8 cellular contexts compared by ENCODE assay signal in genomic region chr9:136544549-136545064, GRCh38. TPM values are rescaled to one million over a fixed set of nuclear protein-coding genes. Genes with fewer than 3 reads are reported as not detected.
DNase-seq lines count a peak whose midpoint lies in the region; ATAC-seq and TF ChIP-seq lines count a peak whose summit lies in the region.

No MANE protein-coding gene starts in this region.

- H4K20me1 ChIP-seq in fibroblast of lung (ENCODE audit: control insufficient read depth, extremely low read depth, insufficient read depth, low read length) = no peaks in the 10 kb centered on the region

- TF ChIP-seq EP300 in suprapubic skin (IDR thresholded peaks at IDR 0.05) = no peak

- peak overlapping the region; percentile 84 for H3K4me2 ChIP-seq in fibroblast of lung (ENCODE audit: extremely low read depth, insufficient read depth, low read length)

- ATAC-seq in CD4-positive, CD25-positive, alpha-beta regulatory T cell (ENCODE audit: low read depth in 2 of 2) = no peak
- ATAC-seq in activated T-cell treated with anti-CD3 and anti-CD28 coated beads, Interleukin-2, amount 50 U/mL, for 4 hours = peak; percentile 9 to 13
- ATAC-seq in naive B cell (ENCODE audit: low read depth in 2 of 2) = peak in 1 of 2 donors; percentile 6
- ATAC-seq in HG02642 (IDR thresholded peaks at IDR 0.05; ENCODE audit: poor library complexity, unreplicated experiment) = no peak

- no peaks in the 10 kb centered on the region for H3K9me3 ChIP-seq in CD4-positive, CD25-positive, alpha-beta regulatory T cell (ENCODE audit: control insufficient read depth in 2 of 2, low read length in 2 of 2)
- H3K9me3 ChIP-seq in fibroblast of lung (ENCODE audit: control insufficient read depth, insufficient read depth, low read depth, low read length) (no peaks in the 10 kb centered on the region), suprapubic skin (no peaks in the 10 kb centered on the region)

- peak in 2 of 3 donors; percentile 44 for DNase-seq in CD4-positive, CD25-positive, alpha-beta regulatory T cell
- DNase-seq in NB4 (ENCODE audit: low read depth) = peak; percentile 38
- DNase-seq in activated T-cell treated with anti-CD3 and anti-CD28 coated beads, Interleukin-2, amount 50 U/mL, for 4 hours = peak; percentile 50
- no peak for DNase-seq in fibroblast of lung (ENCODE audit: low read depth in 2 of 2)
- peak; percentile 47 for DNase-seq in naive B cell
- DNase-seq in suprapubic skin (ENCODE audit: low spot score in 2 of 2) = no peak
- DNase-seq in NCI-H1092 treated with DMSO at 0.1 percent for 48 hours (lab: John Stamatoyannopoulos, UW) = no peak

- no peak overlapping the region for H2AFZ ChIP-seq in fibroblast of lung (ENCODE audit: low read length)

- H3K36me3 ChIP-seq in CD4-positive, CD25-positive, alpha-beta regulatory T cell (ENCODE audit: control insufficient read depth, insufficient read depth, low read length) = peaks cover 6% of the 10 kb centered on the region
- H3K36me3 ChIP-seq in fibroblast of lung (ENCODE audit: control insufficient read depth, insufficient read depth, low read length) (peaks cover 7% of the 10 kb centered on the region), suprapubic skin (no peaks in the 10 kb centered on the region)

- H3K4me1 ChIP-seq in CD4-positive, CD25-positive, alpha-beta regulatory T cell (ENCODE audit: control insufficient read depth, insufficient read depth, low read length, poor library complexity, severe bottlenecking) = peaks cover 63% of the 10 kb centered on the region
- H3K4me1 ChIP-seq in fibroblast of lung (ENCODE audit: control insufficient read depth, extremely low read depth, insufficient read depth, low read length) = peaks cover 17% of the 10 kb centered on the region
- H3K4me1 ChIP-seq in suprapubic skin = peaks cover 69% of the 10 kb centered on the region

- peak overlapping the region; percentile 72 for H3K4me3 ChIP-seq in CD4-positive, CD25-positive, alpha-beta regulatory T cell (ENCODE audit: low read depth, low read length)
- H3K4me3 ChIP-seq in NB4 (ENCODE audit: low read depth, low read length) = peak overlapping the region; percentile 66
- peak overlapping the region; percentile 67 to 77 (median 70) for H3K4me3 ChIP-seq in fibroblast of lung (replicated peaks in 1 of 4; ENCODE audit: control extremely low read depth in 1 of 4, insufficient read depth in 1 of 4, low read depth in 3 of 4, low read length in 4 of 4)
- peak overlapping the region; percentile 85 for H3K4me3 ChIP-seq in suprapubic skin

- peak overlapping the region; percentile 78 for H3K27ac ChIP-seq in CD4-positive, CD25-positive, alpha-beta regulatory T cell (ENCODE audit: insufficient read depth, low read length, poor library complexity, severe bottlenecking)
- H3K27ac ChIP-seq in fibroblast of lung (ENCODE audit: insufficient read depth, low read length) (peak overlapping the region; percentile 51), suprapubic skin (peak overlapping the region; percentile 97)

- TF ChIP-seq CTCF in NB4 (IDR thresholded peaks at IDR 0.05; ENCODE audit: low read depth, low read length) = no peak
- no peak for TF ChIP-seq CTCF in fibroblast of lung (conservative IDR thresholded peaks at IDR 0.05 in 1 of 2, IDR thresholded peaks at IDR 0.05 in 1 of 2; ENCODE audit: low read depth in 1 of 2, low read length in 2 of 2)
- TF ChIP-seq CTCF in suprapubic skin (IDR thresholded peaks at IDR 0.05) = no peak

- no peaks in the 10 kb centered on the region for H3K27me3 Mint-ChIP-seq in CD4-positive, CD25-positive, alpha-beta regulatory T cell
- H3K27me3 Mint-ChIP-seq in activated T-cell treated with anti-CD3 and anti-CD28 coated beads, Interleukin-2, amount 50 U/mL, for 4 hours (ENCODE audit: low read depth) = no peaks in the 10 kb centered on the region
- no peaks in the 10 kb centered on the region for H3K27me3 Mint-ChIP-seq in naive B cell

- peaks cover 0 to 53% (median 17%) of the 10 kb centered on the region in 4 donors for H3K4me1 Mint-ChIP-seq in CD4-positive, CD25-positive, alpha-beta regulatory T cell
- H3K4me1 Mint-ChIP-seq in activated T-cell treated with anti-CD3 and anti-CD28 coated beads, Interleukin-2, amount 50 U/mL, for 4 hours (ENCODE audit: low read depth) = peaks cover 46% of the 10 kb centered on the region
- peaks cover 20 to 54% (median 37%) of the 10 kb centered on the region in 3 donors for H3K4me1 Mint-ChIP-seq in naive B cell

- peak overlapping the region; percentile 72 for H3K9ac ChIP-seq in fibroblast of lung (ENCODE audit: insufficient read depth, low read length)

- H3K36me3 Mint-ChIP-seq in CD4-positive, CD25-positive, alpha-beta regulatory T cell = no peaks in the 10 kb centered on the region
- peaks cover 14% of the 10 kb centered on the region for H3K36me3 Mint-ChIP-seq in activated T-cell treated with anti-CD3 and anti-CD28 coated beads, Interleukin-2, amount 50 U/mL, for 4 hours (ENCODE audit: insufficient read depth)
- no peaks in the 10 kb centered on the region for H3K36me3 Mint-ChIP-seq in naive B cell

- H3K4me3 Mint-ChIP-seq in CD4-positive, CD25-positive, alpha-beta regulatory T cell = peak overlapping the region; percentile 76 to 91 (median 89)
- H3K4me3 Mint-ChIP-seq in activated T-cell treated with anti-CD3 and anti-CD28 coated beads, Interleukin-2, amount 50 U/mL, for 4 hours = peak overlapping the region; percentile 91
- H3K4me3 Mint-ChIP-seq in naive B cell = peak overlapping the region; percentile 82 to 92 (median 88)

- TF ChIP-seq POLR2A in NB4 (IDR thresholded peaks at IDR 0.05; ENCODE audit: extremely low read depth, insufficient read length) (no peak), suprapubic skin (IDR thresholded peaks at IDR 0.05) (no peak)

- WGBS in suprapubic skin = 0% methylated on average over 15 of the region's 40 CpGs

- peak overlapping the region; percentile 20 to 71 (median 20) for H3K27ac Mint-ChIP-seq in CD4-positive, CD25-positive, alpha-beta regulatory T cell
- H3K27ac Mint-ChIP-seq in naive B cell = peak overlapping the region in 5 of 6 donors; percentile 39 to 84 (median 66)

- H3K9me3 Mint-ChIP-seq in CD4-positive, CD25-positive, alpha-beta regulatory T cell = no peaks in the 10 kb centered on the region
- H3K9me3 Mint-ChIP-seq in activated T-cell treated with anti-CD3 and anti-CD28 coated beads, Interleukin-2, amount 50 U/mL, for 4 hours = no peaks in the 10 kb centered on the region
- H3K9me3 Mint-ChIP-seq in naive B cell = no peaks in the 10 kb centered on the region

- H3K27me3 ChIP-seq in CD4-positive, CD25-positive, alpha-beta regulatory T cell (ENCODE audit: control insufficient read depth, insufficient read depth, low read length) = no peaks in the 10 kb centered on the region
- H3K27me3 ChIP-seq in fibroblast of lung (ENCODE audit: control insufficient read depth, insufficient read depth, low read length) (no peaks in the 10 kb centered on the region), suprapubic skin (no peaks in the 10 kb centered on the region)

- peaks cover 47% of the 10 kb centered on the region for H3K79me2 ChIP-seq in fibroblast of lung (ENCODE audit: control insufficient read depth, insufficient read depth, low read length)

RNA-seq across cellular contexts. Expression of gene NOTCH1, which starts 1.2 kb away (rescaled TPM):
- 52.3 TPM for total RNA-seq in CD4-positive, CD25-positive, alpha-beta regulatory T cell
- polyA plus RNA-seq in CD4-positive, CD25-positive, alpha-beta regulatory T cell = 1 to 10 TPM; 1.2 to 1.7 (median 1.5) TPM
- total RNA-seq in activated T-cell treated with anti-CD3 and anti-CD28 coated beads, Interleukin-2, amount 50 U/mL, for 4 hours = 100 to 1,000 TPM; 124 to 128 (median 125) TPM
- total RNA-seq in fibroblast of lung = 10.9 and 12.1 TPM in 2 replicates
- polyA plus RNA-seq in fibroblast of lung = 0.98 and 3.3 TPM in 2 replicates
- 3.7 and 14.9 TPM in 2 replicates for polyA plus RNA-seq in fibroblast of lung (2012)
- 5.1 and 25.2 TPM in 2 replicates for polyA minus RNA-seq in fibroblast of lung (ENCODE audit: low replicate concordance)
- 1 to 10 TPM in 5 of 6 donors, under 1 TPM in 1; 0.05 to 8.0 (median 2.4) TPM for polyA plus RNA-seq in naive B cell (ENCODE audit: low read depth in 6 of 6)
- total RNA-seq in suprapubic skin = 100 to 1,000 TPM in 3 of 4 donors, 10 to 100 TPM in 1; 71.0 to 160 (median 114) TPM

Comparison
In these comparisons a context has a peak if more than half of its experiments do, and no peak if none do; other contexts are left out.
1. ATAC-seq: peak in activated T-cell treated with anti-CD3 and anti-CD28 coated beads, Interleukin-2, amount 50 U/mL, for 4 hours (2 of 2); none in CD4-positive, CD25-positive, alpha-beta regulatory T cell (0 of 2) and HG02642 (single experiment).
2. DNase-seq: peak in CD4-positive, CD25-positive, alpha-beta regulatory T cell (2 of 3), NB4 (single experiment), activated T-cell treated with anti-CD3 and anti-CD28 coated beads, Interleukin-2, amount 50 U/mL, for 4 hours (single experiment) and naive B cell (single experiment); none in fibroblast of lung (0 of 2), suprapubic skin (0 of 2) and NCI-H1092 treated with DMSO at 0.1 percent for 48 hours (single experiment).
3. Peak in every context shown above with its lines, with median percentiles within 50 percentile points of each other: H3K27ac ChIP-seq, H3K4me3 ChIP-seq and H3K4me3 Mint-ChIP-seq.